1 cellular context compared by ENCODE assay signal in genomic region chr6:110703010-110703905, GRCh38.
TF ChIP-seq lines count a peak whose summit lies in the region.

No MANE protein-coding gene starts in this region.

TF ChIP-seq in IMR-90, 13 proteins besides CTCF, POLR2A, EP300 and RAD21:
- TF ChIP-seq USF2 (IDR thresholded peaks at IDR 0.05; ENCODE audit: low read depth, low read length): no peak
- no peak for TF ChIP-seq MAZ (IDR thresholded peaks at IDR 0.05; ENCODE audit: borderline replicate concordance, low read depth, low read length)
- no peak for TF ChIP-seq NFE2L2 (IDR thresholded peaks at IDR 0.05; ENCODE audit: low read depth, low read length)
- TF ChIP-seq FOS (IDR thresholded peaks at IDR 0.05; ENCODE audit: low read depth, low read length): no peak
- TF ChIP-seq SMC3 (IDR thresholded peaks at IDR 0.05; ENCODE audit: low read depth, low read length): no peak
- TF ChIP-seq CEBPB (IDR thresholded peaks at IDR 0.05; ENCODE audit: low read depth, low read length): no peak
- no peak for TF ChIP-seq RFX5 (IDR thresholded peaks at IDR 0.05; ENCODE audit: low read depth, low read length)
- TF ChIP-seq MXI1 (IDR thresholded peaks at IDR 0.05; ENCODE audit: borderline replicate concordance, low read depth, low read length): no peak
- no peak for TF ChIP-seq ELK1 (IDR thresholded peaks at IDR 0.05; ENCODE audit: borderline replicate concordance, low read depth, low read length)
- no peak for TF ChIP-seq RCOR1 (IDR thresholded peaks at IDR 0.05; ENCODE audit: insufficient replicate concordance, low read length)
- TF ChIP-seq MAFK (IDR thresholded peaks at IDR 0.05; ENCODE audit: low read depth, low read length): no peak
- TF ChIP-seq BHLHE40 (IDR thresholded peaks at IDR 0.05; ENCODE audit: low read depth, low read length): no peak
- no peak for TF ChIP-seq CHD1 (IDR thresholded peaks at IDR 0.05; ENCODE audit: low read depth, low read length)
